Comparison of ENCODE assay signal across 17 cellular contexts in the genomic region with DNA sequence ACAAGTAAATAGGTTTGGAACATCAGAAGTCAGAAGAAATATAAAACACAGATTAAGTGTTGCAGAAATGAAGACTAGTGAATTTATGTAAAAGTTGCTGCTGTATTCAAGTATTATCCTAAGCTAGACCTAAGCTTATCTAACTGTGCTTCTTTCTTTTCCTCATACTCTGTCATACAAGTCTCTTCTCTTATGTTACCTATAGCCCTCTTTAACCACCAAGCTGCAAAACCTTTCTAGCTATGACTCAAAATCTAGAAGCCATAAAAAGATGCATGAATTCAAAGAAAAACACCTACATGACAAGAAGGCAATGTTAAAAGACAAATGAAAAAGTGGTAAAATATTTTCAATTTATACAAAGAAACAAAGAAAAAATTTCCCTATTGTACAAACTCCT. TPM values are rescaled to one million over a fixed set of nuclear protein-coding genes. Genes with fewer than 3 reads are reported as not detected.
DNase-seq lines count a peak whose midpoint lies in the region; ATAC-seq lines count a peak whose summit lies in the region.
"Had no signal": no experiment of that assay in that cellular context is flagged by ENCODE, and none has a peak within 500 bp of the region (broad histone marks: within the 10 kb centered on the region; RNA-seq: fewer than 3 reads in every experiment).

No MANE protein-coding gene starts in this region.

- H3K27ac Mint-ChIP-seq in activated T-cell treated with anti-CD3 and anti-CD28 coated beads, Interleukin-2, amount 50 U/mL, for 72 hours = no peak overlapping the region
- no peak overlapping the region for H3K27ac Mint-ChIP-seq in stimulated activated naive B cell treated with anti-CD40 and anti-IgM and Interleukin-4, amounts not matched to agents 10 μg/mL and 1 μg/mL and 100 μg/mL, for 72 hours

- peak overlapping the region in 1 of 2 donors; percentile 3 for H3K4me3 Mint-ChIP-seq in activated T-cell treated with anti-CD3 and anti-CD28 coated beads, Interleukin-2, amount 50 U/mL, for 72 hours
- H3K4me3 Mint-ChIP-seq in stimulated activated naive B cell treated with anti-CD40 and anti-IgM and Interleukin-4, amounts not matched to agents 10 μg/mL and 1 μg/mL and 100 μg/mL, for 72 hours = no peak overlapping the region

- no peaks in the 10 kb centered on the region for H3K27me3 Mint-ChIP-seq in activated T-cell treated with anti-CD3 and anti-CD28 coated beads, Interleukin-2, amount 50 U/mL, for 72 hours (ENCODE audit: low read depth)
- H3K27me3 Mint-ChIP-seq in stimulated activated naive B cell treated with anti-CD40 and anti-IgM and Interleukin-4, amounts not matched to agents 10 μg/mL and 1 μg/mL and 100 μg/mL, for 72 hours = no peaks in the 10 kb centered on the region

- peaks cover 2% of the 10 kb centered on the region in 2 donors for H3K36me3 Mint-ChIP-seq in activated T-cell treated with anti-CD3 and anti-CD28 coated beads, Interleukin-2, amount 50 U/mL, for 72 hours (ENCODE audit: insufficient read depth in 2 of 2)
- H3K36me3 Mint-ChIP-seq in stimulated activated naive B cell treated with anti-CD40 and anti-IgM and Interleukin-4, amounts not matched to agents 10 μg/mL and 1 μg/mL and 100 μg/mL, for 72 hours = peaks cover 18 to 34% of the 10 kb centered on the region in 2 donors

- ATAC-seq in activated T-cell treated with anti-CD3 and anti-CD28 coated beads, Interleukin-2, amount 50 U/mL, for 72 hours (replicated peaks in 1 of 2) = peak; percentile 91 to 94
- ATAC-seq in HG02610 (IDR thresholded peaks at IDR 0.05; ENCODE audit: unreplicated experiment) (peak; percentile 91), HG03378 (IDR thresholded peaks at IDR 0.05; ENCODE audit: unreplicated experiment) (peak; percentile 71)
- peak; percentile 41 to 48 for ATAC-seq in stimulated activated naive B cell treated with anti-CD40 and anti-IgM and Interleukin-4, amounts not matched to agents 10 μg/mL and 1 μg/mL and 100 μg/mL, for 72 hours (replicated peaks)
- ATAC-seq: right cardiac atrium, Right ventricle myocardium inferior had no signal

- peaks cover 29% of the 10 kb centered on the region for H3K4me1 Mint-ChIP-seq in activated T-cell treated with anti-CD3 and anti-CD28 coated beads, Interleukin-2, amount 50 U/mL, for 72 hours (ENCODE audit: low read depth)
- peaks cover 7 to 25% of the 10 kb centered on the region in 2 donors for H3K4me1 Mint-ChIP-seq in stimulated activated naive B cell treated with anti-CD40 and anti-IgM and Interleukin-4, amounts not matched to agents 10 μg/mL and 1 μg/mL and 100 μg/mL, for 72 hours

- no peak for DNase-seq in activated T-cell treated with anti-CD3 and anti-CD28 coated beads, Interleukin-2, amount 50 U/mL, for 72 hours
- DNase-seq in activated T-cell treated with anti-CD3 and anti-CD28 coated beads, Interleukin-2, amount 50 U/mL, for 48 hours = no peak
- DNase-seq in stimulated activated naive B cell treated with anti-CD40 and anti-IgM and Interleukin-4, amounts not matched to agents 10 μg/mL and 1 μg/mL and 100 μg/mL, for 72 hours = no peak
- no peak for DNase-seq in DMS153 treated with DMSO at 0.1 percent for 48 hours (lab: John Stamatoyannopoulos, UW; ENCODE audit: unreplicated experiment)
- DNase-seq in midbrain (lab: John Stamatoyannopoulos, UW) = no peak
- no peak for DNase-seq in DMS53 treated with DMSO at 0.1 percent for 48 hours (lab: John Stamatoyannopoulos, UW; ENCODE audit: unreplicated experiment)
- DNase-seq: activated CD4-positive, CD25-positive, alpha-beta regulatory T cell treated with anti-CD3 and anti-CD28 coated beads, Interleukin-2, amount 50 U/mL, for 72 hours; EL; IMR-90; NCI-H2081; NCI-H524; occipital lobe; right cardiac atrium; stimulated activated CD4-positive, alpha-beta T cell treated with anti-CD3 and anti-CD28 coated beads, Interleukin-1b, Interleukin-23, amount 100 ng/mL, for 48 hours had no signal

- H3K9me3 Mint-ChIP-seq in activated T-cell treated with anti-CD3 and anti-CD28 coated beads, Interleukin-2, amount 50 U/mL, for 72 hours = no peaks in the 10 kb centered on the region
- no peaks in the 10 kb centered on the region for H3K9me3 Mint-ChIP-seq in stimulated activated naive B cell treated with anti-CD40 and anti-IgM and Interleukin-4, amounts not matched to agents 10 μg/mL and 1 μg/mL and 100 μg/mL, for 72 hours

RNA-seq across cellular contexts. Expression of a gene that starts 23.0 kb away (rescaled TPM):
- 10 to 100 TPM; 43.2 to 48.7 TPM for total RNA-seq in activated T-cell treated with anti-CD3 and anti-CD28 coated beads, Interleukin-2, amount 50 U/mL, for 72 hours

RNA-seq across cellular contexts. Expression of a gene that starts 29.1 kb away (rescaled TPM):
- not detected for total RNA-seq in activated T-cell treated with anti-CD3 and anti-CD28 coated beads, Interleukin-2, amount 50 U/mL, for 72 hours
- total RNA-seq: IMR-90, right cardiac atrium, Right ventricle myocardium inferior had no signal

RNA-seq across cellular contexts. Expression of a gene that starts 59.1 kb away (rescaled TPM):
- 100 to 1,000 TPM; 126 to 131 TPM for total RNA-seq in activated T-cell treated with anti-CD3 and anti-CD28 coated beads, Interleukin-2, amount 50 U/mL, for 72 hours
